1 cellular context compared by ENCODE assay signal in the genomic region with DNA sequence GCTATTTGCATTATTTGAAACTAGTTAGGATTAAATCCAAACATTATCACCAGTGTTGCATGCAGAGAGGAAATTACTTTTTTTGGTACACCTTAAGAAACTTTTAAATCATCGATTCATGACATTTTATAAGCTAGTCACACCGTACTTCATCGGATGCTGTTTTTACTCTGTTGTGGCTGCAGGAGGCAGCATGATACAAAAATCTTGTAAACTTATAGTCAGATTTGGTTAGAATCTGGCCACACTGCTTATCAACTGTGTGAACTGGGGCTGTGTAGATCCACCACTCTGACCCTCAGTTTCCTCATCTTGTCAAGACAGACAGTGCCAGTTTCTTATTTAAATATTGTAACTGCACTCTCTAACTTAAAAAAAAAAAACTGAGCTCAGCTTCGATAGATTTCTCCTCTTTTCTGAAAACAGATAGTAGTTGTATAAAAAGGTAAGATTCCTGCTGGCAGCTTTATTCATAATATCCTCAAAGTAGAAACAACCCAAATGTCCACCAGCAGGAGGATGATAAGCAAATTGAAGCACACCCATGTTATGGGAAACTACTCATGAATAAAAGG.
TF ChIP-seq lines count a peak whose summit lies in the region.

No MANE protein-coding gene starts in this region.

TF ChIP-seq in WTC11, 78 proteins besides CTCF, POLR2A, EP300 and RAD21 (continued from another document):
- TF ChIP-seq SMAD3 (CRISPR knock-in tag; IDR thresholded peaks at IDR 0.05; ENCODE audit: borderline replicate concordance) (no peak), OVOL2 (CRISPR knock-in tag; IDR thresholded peaks at IDR 0.05; ENCODE audit: borderline replicate concordance) (no peak), SP1 (CRISPR knock-in tag; conservative IDR thresholded peaks at IDR 0.05) (no peak), IRF2 (CRISPR knock-in tag; IDR thresholded peaks at IDR 0.05; ENCODE audit: borderline replicate concordance, low read depth) (no peak)
- TF ChIP-seq, protein P1, sequence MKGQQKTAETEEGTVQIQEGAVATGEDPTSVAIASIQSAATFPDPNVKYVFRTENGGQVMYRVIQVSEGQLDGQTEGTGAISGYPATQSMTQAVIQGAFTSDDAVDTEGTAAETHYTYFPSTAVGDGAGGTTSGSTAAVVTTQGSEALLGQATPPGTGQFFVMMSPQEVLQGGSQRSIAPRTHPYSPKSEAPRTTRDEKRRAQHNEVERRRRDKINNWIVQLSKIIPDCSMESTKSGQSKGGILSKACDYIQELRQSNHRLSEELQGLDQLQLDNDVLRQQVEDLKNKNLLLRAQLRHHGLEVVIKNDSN (CRISPR knock-in tag; IDR thresholded peaks at IDR 0.05), result no peak
- TF ChIP-seq, protein P2, sequence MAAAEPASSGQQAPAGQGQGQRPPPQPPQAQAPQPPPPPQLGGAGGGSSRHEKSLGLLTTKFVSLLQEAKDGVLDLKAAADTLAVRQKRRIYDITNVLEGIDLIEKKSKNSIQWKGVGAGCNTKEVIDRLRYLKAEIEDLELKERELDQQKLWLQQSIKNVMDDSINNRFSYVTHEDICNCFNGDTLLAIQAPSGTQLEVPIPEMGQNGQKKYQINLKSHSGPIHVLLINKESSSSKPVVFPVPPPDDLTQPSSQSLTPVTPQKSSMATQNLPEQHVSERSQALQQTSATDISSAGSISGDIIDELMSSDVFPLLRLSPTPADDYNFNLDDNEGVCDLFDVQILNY (CRISPR knock-in tag; IDR thresholded peaks at IDR 0.05), result no peak
